24 cellular contexts compared by ENCODE assay signal in the genomic region with DNA sequence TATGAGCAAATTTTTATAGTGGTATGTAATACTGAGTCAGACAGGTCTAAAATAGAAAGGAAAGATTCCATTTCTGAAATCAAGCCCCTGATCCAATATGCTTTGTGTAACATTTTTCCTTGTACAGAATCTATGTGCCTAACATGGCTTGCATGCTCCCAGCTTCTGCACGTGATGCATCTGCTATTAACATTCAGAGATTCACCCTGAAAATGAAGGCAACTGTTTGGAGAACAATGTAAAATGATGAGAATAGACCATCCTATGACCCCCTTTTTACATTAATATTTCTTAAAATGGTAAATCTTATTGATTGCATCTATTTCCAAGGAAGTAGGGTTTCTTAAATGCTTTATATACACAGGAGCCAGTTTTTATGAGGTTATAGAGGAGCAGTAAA.
"Had no signal": no experiment of that assay in that cellular context is flagged by ENCODE, and none has a peak within 500 bp of the region (broad histone marks: within the 10 kb centered on the region; RNA-seq: fewer than 3 reads in every experiment).

No MANE protein-coding gene starts in this region.

- H3K9me3 ChIP-seq: colonic mucosa, esophagus squamous epithelium, gastrocnemius medialis, heart left ventricle, mucosa of descending colon, thyroid gland had no signal

- H3K4me3 ChIP-seq: colonic mucosa, esophagus squamous epithelium, mucosa of descending colon, SK-N-MC, thyroid gland had no signal

- H3K4me3 Mint-ChIP-seq: activated CD4-positive, alpha-beta memory T cell treated with anti-CD3 and anti-CD28 coated beads for 36 hours; activated naive CD4-positive, alpha-beta T cell treated with anti-CD3 and anti-CD28 coated beads, Interleukin-2, amount 10 ng/mL, durations not matched to agents 7 days and 5 days; activated naive CD8-positive, alpha-beta T cell treated with anti-CD3 and anti-CD28 coated beads, Interleukin-2, amount 50 U/mL, for 24 hours; activated T-cell treated with anti-CD3 and anti-CD28 coated beads, Interleukin-2, amount 50 U/mL, for 72 hours; endodermal cell; naive thymus-derived CD4-positive, alpha-beta T cell had no signal

- ATAC-seq: activated naive CD8-positive, alpha-beta T cell treated with anti-CD3 and anti-CD28 coated beads, Interleukin-2, amount 50 U/mL, for 24 hours; activated T-cell treated with anti-CD3 and anti-CD28 coated beads, Interleukin-2, amount 50 U/mL, for 72 hours; gastrocnemius medialis; heart left ventricle; left colon; mucosa of descending colon; naive thymus-derived CD4-positive, alpha-beta T cell had no signal

- H3K27ac ChIP-seq: colonic mucosa, esophagus squamous epithelium, SK-N-MC, thyroid gland had no signal

- H3K4me1 Mint-ChIP-seq: activated naive CD4-positive, alpha-beta T cell treated with anti-CD3 and anti-CD28 coated beads, Interleukin-2, amount 10 ng/mL, durations not matched to agents 7 days and 5 days; activated naive CD8-positive, alpha-beta T cell treated with anti-CD3 and anti-CD28 coated beads, Interleukin-2, amount 50 U/mL, for 24 hours; naive thymus-derived CD4-positive, alpha-beta T cell had no signal

- H3K36me3 ChIP-seq: colonic mucosa, esophagus squamous epithelium, gastrocnemius medialis, heart left ventricle, thyroid gland had no signal

- H3K36me3 Mint-ChIP-seq: activated CD4-positive, alpha-beta memory T cell treated with anti-CD3 and anti-CD28 coated beads for 36 hours; activated naive CD4-positive, alpha-beta T cell treated with anti-CD3 and anti-CD28 coated beads, Interleukin-2, amount 10 ng/mL, durations not matched to agents 7 days and 5 days; naive thymus-derived CD4-positive, alpha-beta T cell had no signal

- H3K9me3 Mint-ChIP-seq: activated CD4-positive, alpha-beta memory T cell treated with anti-CD3 and anti-CD28 coated beads for 36 hours; activated naive CD4-positive, alpha-beta T cell treated with anti-CD3 and anti-CD28 coated beads, Interleukin-2, amount 10 ng/mL, durations not matched to agents 7 days and 5 days; activated T-cell treated with anti-CD3 and anti-CD28 coated beads, Interleukin-2, amount 50 U/mL, for 72 hours; endodermal cell had no signal

- H3K27ac Mint-ChIP-seq: activated CD4-positive, alpha-beta memory T cell treated with anti-CD3 and anti-CD28 coated beads for 36 hours; activated naive CD4-positive, alpha-beta T cell treated with anti-CD3 and anti-CD28 coated beads, Interleukin-2, amount 10 ng/mL, durations not matched to agents 7 days and 5 days; activated naive CD8-positive, alpha-beta T cell treated with anti-CD3 and anti-CD28 coated beads, Interleukin-2, amount 50 U/mL, for 24 hours; activated T-cell treated with anti-CD3 and anti-CD28 coated beads, Interleukin-2, amount 50 U/mL, for 72 hours; endodermal cell; naive thymus-derived CD4-positive, alpha-beta T cell had no signal

- H3K27me3 ChIP-seq: colonic mucosa, esophagus squamous epithelium, gastrocnemius medialis, heart left ventricle, thyroid gland had no signal

- H3K27me3 Mint-ChIP-seq: activated CD4-positive, alpha-beta memory T cell treated with anti-CD3 and anti-CD28 coated beads for 36 hours; activated naive CD4-positive, alpha-beta T cell treated with anti-CD3 and anti-CD28 coated beads, Interleukin-2, amount 10 ng/mL, durations not matched to agents 7 days and 5 days; activated naive CD8-positive, alpha-beta T cell treated with anti-CD3 and anti-CD28 coated beads, Interleukin-2, amount 50 U/mL, for 24 hours; naive thymus-derived CD4-positive, alpha-beta T cell had no signal

- H3K4me1 ChIP-seq: colonic mucosa, esophagus squamous epithelium, heart left ventricle, thyroid gland had no signal

- DNase-seq: activated CD4-positive, alpha-beta memory T cell treated with anti-CD3 and anti-CD28 coated beads for 36 hours; activated CD4-positive, alpha-beta T cell treated with anti-CD3 and anti-CD28 coated beads for 48 hours; activated effector memory CD4-positive, alpha-beta T cell treated with anti-CD3 and anti-CD28 coated beads, Interleukin-2, amount 50 U/mL, for 16 hours; activated naive CD4-positive, alpha-beta T cell treated with anti-CD3 and anti-CD28 coated beads, Interleukin-2, amount 10 ng/mL, durations not matched to agents 7 days and 5 days; activated naive CD8-positive, alpha-beta T cell treated with anti-CD3 and anti-CD28 coated beads, Interleukin-2, amount 50 U/mL, for 24 hours; activated T-cell treated with anti-CD3 and anti-CD28 coated beads, Interleukin-2, amount 50 U/mL, for 72 hours; central memory CD4-positive, alpha-beta T cell; colonic mucosa; endodermal cell; esophagus squamous epithelium; gastrocnemius medialis; heart left ventricle; left colon; mesenchymal stem cell; mucosa of descending colon; naive thymus-derived CD4-positive, alpha-beta T cell; occipital lobe; posterior cingulate gyrus; stimulated activated CD4-positive, alpha-beta T cell treated with anti-CD3 and anti-CD28 coated beads, Interleukin-4, amount 100 ng/mL, for 24 hours; stimulated activated naive CD4-positive, alpha-beta T cell treated with Interleukin-2 at 50 U/mL for 16 hours; SW 1271; T-helper 2 cell; thyroid gland had no signal
